29 cellular contexts compared by ENCODE assay signal in genomic region chr7:4801839-4802231, GRCh38. TPM values are rescaled to one million over a fixed set of nuclear protein-coding genes. Genes with fewer than 3 reads are reported as not detected.
"Had no signal": no experiment of that assay in that cellular context is flagged by ENCODE, and none has a peak within 500 bp of the region (broad histone marks: within the 10 kb centered on the region; RNA-seq: fewer than 3 reads in every experiment).

No MANE protein-coding gene starts in this region.

- H3K4me1 ChIP-seq: body of pancreas, SJCRH30 had no signal

- H3K9ac ChIP-seq: SK-N-SH had no signal

- H3K27ac ChIP-seq: ascending aorta, body of pancreas, SJCRH30, VCaP had no signal

- DNase-seq: activated CD4-positive, alpha-beta T cell treated with anti-CD3 and anti-CD28 coated beads for 48 hours; activated CD4-positive, alpha-beta T cell treated with anti-CD3 and anti-CD28 coated beads, Interleukin-2, amount 50 U/mL, for 48 hours; activated CD4-positive, CD25-positive, alpha-beta regulatory T cell treated with anti-CD3 and anti-CD28 coated beads, Interleukin-2, amount 50 U/mL, for 72 hours; activated CD8-positive, alpha-beta memory T cell treated with anti-CD3 and anti-CD28 coated beads, Interleukin-2, amount 10 ng/mL, durations not matched to agents 7 days and 5 days; activated effector memory CD4-positive, alpha-beta T cell treated with anti-CD3 and anti-CD28 coated beads, Interleukin-2, amount 50 U/mL, for 16 hours; activated naive CD4-positive, alpha-beta T cell treated with Interleukin-2 at 50 U/mL for 16 hours; activated naive CD8-positive, alpha-beta T cell treated with anti-CD3 and anti-CD28 coated beads, Interleukin-2, amount 50 U/mL, for 24 hours; activated T-cell treated with anti-CD3 and anti-CD28 coated beads, Interleukin-2, amount 50 U/mL, for 4 hours; amniotic stem cell; body of pancreas; NCI-H1048; NCI-H146; NCI-H187 treated with DMSO at 0.1 percent for 48 hours; NCI-H2081 treated with DMSO at 0.1 percent for 48 hours; NCI-H226; NCI-H510A; NCI-H526 treated with DMSO at 0.1 percent for 48 hours; SJCRH30; SK-N-SH had no signal

- H3K4me3 ChIP-seq: ascending aorta, body of pancreas, SJCRH30 had no signal

- H3K27ac Mint-ChIP-seq: activated CD8-positive, alpha-beta memory T cell treated with anti-CD3 and anti-CD28 coated beads, Interleukin-2, amount 10 ng/mL, durations not matched to agents 7 days and 5 days; activated naive CD4-positive, alpha-beta T cell treated with anti-CD3 and anti-CD28 coated beads, Interleukin-2, amount 50 U/mL, for 72 hours; activated naive CD8-positive, alpha-beta T cell treated with anti-CD3 and anti-CD28 coated beads, Interleukin-2, amount 50 U/mL, for 24 hours had no signal

- ATAC-seq: activated CD8-positive, alpha-beta memory T cell treated with anti-CD3 and anti-CD28 coated beads, Interleukin-2, amount 10 ng/mL, durations not matched to agents 7 days and 5 days; activated naive CD8-positive, alpha-beta T cell treated with anti-CD3 and anti-CD28 coated beads, Interleukin-2, amount 50 U/mL, for 24 hours; activated T-cell treated with anti-CD3 and anti-CD28 coated beads, Interleukin-2, amount 50 U/mL, for 4 hours; body of pancreas; Right ventricle myocardium inferior had no signal

- H3K4me3 Mint-ChIP-seq: activated CD8-positive, alpha-beta memory T cell treated with anti-CD3 and anti-CD28 coated beads, Interleukin-2, amount 10 ng/mL, durations not matched to agents 7 days and 5 days; activated naive CD8-positive, alpha-beta T cell treated with anti-CD3 and anti-CD28 coated beads, Interleukin-2, amount 50 U/mL, for 24 hours; activated T-cell treated with anti-CD3 and anti-CD28 coated beads, Interleukin-2, amount 50 U/mL, for 4 hours; central memory CD8-positive, alpha-beta T cell had no signal

- H3K36me3 Mint-ChIP-seq: activated CD8-positive, alpha-beta memory T cell treated with anti-CD3 and anti-CD28 coated beads, Interleukin-2, amount 10 ng/mL, durations not matched to agents 7 days and 5 days; activated naive CD4-positive, alpha-beta T cell treated with anti-CD3 and anti-CD28 coated beads, Interleukin-2, amount 50 U/mL, for 72 hours had no signal

- H3K4me1 Mint-ChIP-seq: activated CD8-positive, alpha-beta memory T cell treated with anti-CD3 and anti-CD28 coated beads, Interleukin-2, amount 10 ng/mL, durations not matched to agents 7 days and 5 days; activated naive CD8-positive, alpha-beta T cell treated with anti-CD3 and anti-CD28 coated beads, Interleukin-2, amount 50 U/mL, for 24 hours; central memory CD8-positive, alpha-beta T cell had no signal

- H3K4me2 ChIP-seq: SK-N-SH had no signal

- H3K27me3 ChIP-seq: ascending aorta, body of pancreas had no signal

- H3K9me3 Mint-ChIP-seq: activated naive CD4-positive, alpha-beta T cell treated with anti-CD3 and anti-CD28 coated beads, Interleukin-2, amount 50 U/mL, for 72 hours; activated naive CD8-positive, alpha-beta T cell treated with anti-CD3 and anti-CD28 coated beads, Interleukin-2, amount 50 U/mL, for 24 hours; activated T-cell treated with anti-CD3 and anti-CD28 coated beads, Interleukin-2, amount 50 U/mL, for 4 hours; central memory CD8-positive, alpha-beta T cell had no signal

- H3K9me3 ChIP-seq: ascending aorta, body of pancreas, SJCRH30, SK-N-SH had no signal

- H3K36me3 ChIP-seq: ascending aorta, SJCRH30 had no signal

- H3K27me3 Mint-ChIP-seq: activated naive CD8-positive, alpha-beta T cell treated with anti-CD3 and anti-CD28 coated beads, Interleukin-2, amount 50 U/mL, for 24 hours; central memory CD8-positive, alpha-beta T cell had no signal

RNA-seq across cellular contexts. Expression of gene PAPOLB, which starts 60.0 kb away (rescaled TPM):
- total RNA-seq: activated naive CD4-positive, alpha-beta T cell treated with anti-CD3 and anti-CD28 coated beads, Interleukin-2, amount 50 U/mL, for 72 hours; ascending aorta; bronchial epithelial cell; M059J; OCI-LY7; RPMI7951; SJCRH30; T-helper 2 cell treated with Interferon-gamma antibody and Interleukin-4, amounts not matched to agents 100 ng/mL and 5 ng/mL, for 36 hours had no signal
- polyA plus RNA-seq: SK-N-SH had no signal
